Comparison of ENCODE assay signal across 23 cellular contexts in the genomic region with DNA sequence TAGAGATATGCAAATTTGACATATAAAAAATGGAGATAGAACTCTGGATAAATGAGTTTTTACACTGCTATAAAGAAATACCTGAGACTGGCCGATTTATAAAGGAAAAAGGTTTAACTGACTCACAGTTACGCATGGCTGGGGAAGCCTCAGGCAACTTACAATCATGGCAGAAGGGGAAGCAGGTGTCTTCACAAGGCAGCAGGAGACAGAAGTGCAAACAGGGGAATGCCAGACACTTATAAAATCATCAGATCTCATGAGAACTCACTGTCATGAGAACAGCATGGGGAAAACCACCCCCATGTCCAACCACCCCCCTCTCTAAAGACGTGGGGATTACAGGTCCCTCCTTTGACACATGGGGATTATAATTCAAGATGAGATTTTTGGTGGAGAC.
"Had no signal": no experiment of that assay in that cellular context is flagged by ENCODE, and none has a peak within 500 bp of the region (broad histone marks: within the 10 kb centered on the region; RNA-seq: fewer than 3 reads in every experiment).

No MANE protein-coding gene starts in this region.

- H3K27me3 Mint-ChIP-seq: activated CD4-positive, alpha-beta memory T cell treated with anti-CD3 and anti-CD28 coated beads for 36 hours; activated CD4-positive, alpha-beta T cell treated with anti-CD3 and anti-CD28 coated beads, Interleukin-2, amount 10 ng/mL, durations not matched to agents 7 days and 5 days; activated naive CD8-positive, alpha-beta T cell; brain; central memory CD8-positive, alpha-beta T cell; T-helper 17 cell had no signal

- H3K36me3 Mint-ChIP-seq: activated CD4-positive, alpha-beta memory T cell treated with anti-CD3 and anti-CD28 coated beads for 36 hours; activated naive CD8-positive, alpha-beta T cell; brain had no signal

- H3K9me3 Mint-ChIP-seq: activated CD4-positive, alpha-beta memory T cell treated with anti-CD3 and anti-CD28 coated beads for 36 hours; activated CD4-positive, alpha-beta T cell treated with anti-CD3 and anti-CD28 coated beads, Interleukin-2, amount 10 ng/mL, durations not matched to agents 7 days and 5 days; brain had no signal

- H3K4me1 Mint-ChIP-seq: activated CD4-positive, alpha-beta T cell treated with anti-CD3 and anti-CD28 coated beads, Interleukin-2, amount 10 ng/mL, durations not matched to agents 7 days and 5 days; central memory CD8-positive, alpha-beta T cell; T-helper 17 cell had no signal

- FAIRE-seq: astrocyte had no signal

- DNase-seq: activated CD4-positive, alpha-beta memory T cell treated with anti-CD3 and anti-CD28 coated beads for 36 hours; activated CD4-positive, alpha-beta T cell treated with anti-CD3 and anti-CD28 coated beads, Interleukin-2, amount 10 ng/mL, durations not matched to agents 7 days and 5 days; activated CD4-positive, CD25-positive, alpha-beta regulatory T cell; activated CD8-positive, alpha-beta memory T cell treated with anti-CD3 and anti-CD28 coated beads for 24 hours; activated effector memory CD4-positive, alpha-beta T cell treated with anti-CD3 and anti-CD28 coated beads, Interleukin-2, amount 50 U/mL, for 16 hours; activated naive CD4-positive, alpha-beta T cell treated with Interleukin-2 at 50 U/mL for 16 hours; activated T-cell treated with anti-CD3 and anti-CD28 coated beads, Interleukin-2, amount 50 U/mL, for 4 hours; amygdala; MM.1S; NCI-H1105 treated with DMSO at 0.1 percent for 48 hours; NCI-H1436 treated with DMSO at 0.1 percent for 48 hours; NCI-H187 treated with DMSO at 0.1 percent for 48 hours; NCI-H2081 treated with DMSO at 0.1 percent for 48 hours; NCI-H446; NCI-H524 treated with DMSO at 0.1 percent for 48 hours; NCI-H774; SIG-M5; T-helper 17 cell; T-helper 9 cell had no signal

- ATAC-seq: activated T-cell treated with anti-CD3 and anti-CD28 coated beads, Interleukin-2, amount 50 U/mL, for 4 hours; T-helper 17 cell had no signal

- H3K4me3 Mint-ChIP-seq: activated CD4-positive, alpha-beta memory T cell treated with anti-CD3 and anti-CD28 coated beads for 36 hours; activated CD4-positive, alpha-beta T cell treated with anti-CD3 and anti-CD28 coated beads, Interleukin-2, amount 10 ng/mL, durations not matched to agents 7 days and 5 days; activated naive CD8-positive, alpha-beta T cell; activated T-cell treated with anti-CD3 and anti-CD28 coated beads, Interleukin-2, amount 50 U/mL, for 4 hours; brain; central memory CD8-positive, alpha-beta T cell; T-helper 17 cell had no signal

- H3K27ac Mint-ChIP-seq: activated CD4-positive, alpha-beta memory T cell treated with anti-CD3 and anti-CD28 coated beads for 36 hours; activated CD4-positive, alpha-beta T cell treated with anti-CD3 and anti-CD28 coated beads, Interleukin-2, amount 10 ng/mL, durations not matched to agents 7 days and 5 days; activated naive CD8-positive, alpha-beta T cell; brain; T-helper 17 cell had no signal
